Comparison of ENCODE assay signal across 26 cellular contexts in the genomic region with DNA sequence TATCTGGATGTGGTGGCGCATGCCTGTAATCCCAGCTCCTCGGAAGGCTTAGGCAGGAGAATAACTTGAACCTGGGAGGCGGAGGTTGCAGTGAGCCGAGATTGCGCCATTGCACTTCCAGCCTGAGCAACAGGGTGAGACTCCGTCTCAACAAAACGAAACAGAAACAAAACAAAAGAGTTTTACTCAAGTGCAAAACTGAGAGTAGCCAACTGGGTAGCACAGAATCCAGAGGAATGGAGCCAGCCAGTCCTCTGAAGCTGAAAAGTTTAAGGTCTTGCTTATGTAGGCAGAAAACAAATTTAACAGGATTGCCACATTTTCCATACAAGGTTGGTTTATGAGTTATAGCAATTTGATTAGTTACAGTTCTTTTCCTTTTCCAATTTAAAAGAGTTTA.
"Had no signal": no experiment of that assay in that cellular context is flagged by ENCODE, and none has a peak within 500 bp of the region (broad histone marks: within the 10 kb centered on the region; RNA-seq: fewer than 3 reads in every experiment).

No MANE protein-coding gene starts in this region.

- H3K4me1 Mint-ChIP-seq: activated B cell treated with CpG ODN at 0.5 μM for 24 hours had no signal

- H3K4me3 ChIP-seq: coronary artery, esophagus muscularis mucosa, left ventricle myocardium inferior, ovary, psoas muscle, stomach, testis, upper lobe of left lung had no signal

- H3K27ac Mint-ChIP-seq: activated B cell treated with CpG ODN at 0.5 μM for 24 hours; activated T-cell treated with anti-CD3 and anti-CD28 coated beads, Interleukin-2, amount 50 U/mL, for 24 hours; activated T-helper 2 cell treated with anti-CD3 and anti-CD28 coated beads, Interferon-gamma antibody, Interleukin-2, Interleukin-4, amounts not matched to agents 10 μg/mL and 5 μg/mL and 100 μg/mL, durations not matched to agents 14 hours and 24 hours and 36 hours; naive thymus-derived CD4-positive, alpha-beta T cell had no signal

- H3K27me3 ChIP-seq: brain microvascular endothelial cell, esophagus muscularis mucosa, ovary, stomach, testis, upper lobe of left lung had no signal

- H3K27ac ChIP-seq: brain microvascular endothelial cell, coronary artery, esophagus muscularis mucosa, left ventricle myocardium inferior, ovary, psoas muscle, stomach, testis, upper lobe of left lung had no signal

- DNase-seq: activated B cell treated with CpG ODN at 0.5 μM for 24 hours; activated CD4-positive, alpha-beta memory T cell treated with anti-CD3 and anti-CD28 coated beads, Interleukin-2, amount 10 ng/mL, durations not matched to agents 7 days and 5 days; activated CD4-positive, alpha-beta T cell treated with anti-CD3 and anti-CD28 coated beads for 4 hours; activated naive CD4-positive, alpha-beta T cell treated with Interleukin-2 at 50 U/mL for 16 hours; activated T-cell treated with anti-CD3 and anti-CD28 coated beads, Interleukin-2, amount 50 U/mL, for 24 hours; aorta; brain microvascular endothelial cell; foreskin melanocyte; glutamatergic neuron; left ventricle myocardium inferior; mammary epithelial cell; naive thymus-derived CD4-positive, alpha-beta T cell; ovary; psoas muscle; right cardiac atrium; small intestine; stimulated activated CD4-positive, alpha-beta T cell treated with anti-CD3 and anti-CD28 coated beads, Interleukin-4, amount 100 ng/mL, for 1 hour; stomach; SW 1271; T-helper 2 cell; testis; upper lobe of left lung had no signal

- H3K36me3 ChIP-seq: ovary had no signal

- ATAC-seq: naive thymus-derived CD4-positive, alpha-beta T cell; psoas muscle; right cardiac atrium had no signal

- H3K4me3 Mint-ChIP-seq: activated B cell treated with CpG ODN at 0.5 μM for 24 hours; activated CD4-positive, alpha-beta memory T cell treated with anti-CD3 and anti-CD28 coated beads, Interleukin-2, amount 10 ng/mL, durations not matched to agents 7 days and 5 days; activated T-cell treated with anti-CD3 and anti-CD28 coated beads, Interleukin-2, amount 50 U/mL, for 24 hours; central memory CD8-positive, alpha-beta T cell; naive thymus-derived CD4-positive, alpha-beta T cell had no signal

- H3K9me3 ChIP-seq: testis had no signal

- H3K4me1 ChIP-seq: psoas muscle, testis, upper lobe of left lung had no signal

- H3K27me3 Mint-ChIP-seq: activated B cell treated with CpG ODN at 0.5 μM for 24 hours; activated CD4-positive, alpha-beta memory T cell treated with anti-CD3 and anti-CD28 coated beads, Interleukin-2, amount 10 ng/mL, durations not matched to agents 7 days and 5 days; activated T-cell treated with anti-CD3 and anti-CD28 coated beads, Interleukin-2, amount 50 U/mL, for 24 hours; central memory CD8-positive, alpha-beta T cell; naive thymus-derived CD4-positive, alpha-beta T cell had no signal
